In genomic region chr20:49570161-49570827, GRCh38 we compare ENCODE assay signal across 29 cellular contexts. TPM values are rescaled to one million over a fixed set of nuclear protein-coding genes. Genes with fewer than 3 reads are reported as not detected.
DNase-seq lines count a peak whose midpoint lies in the region; ATAC-seq and TF ChIP-seq lines count a peak whose summit lies in the region.
"Had no signal": no experiment of that assay in that cellular context is flagged by ENCODE, and none has a peak within 500 bp of the region (broad histone marks: within the 10 kb centered on the region; RNA-seq: fewer than 3 reads in every experiment).

No MANE protein-coding gene starts in this region.

- H3K27me3 ChIP-seq in Panc1 (ENCODE audit: control insufficient read depth, insufficient read depth, low read length): no peaks in the 10 kb centered on the region

- H3K4me3 Mint-ChIP-seq in brain: peak overlapping the region in 3 of 5 experiments; percentile 4 to 58 (median 44)
- H3K4me3 Mint-ChIP-seq in mesothelial cell of epicardium: no peak overlapping the region
- no peak overlapping the region for H3K4me3 Mint-ChIP-seq in stimulated activated effector memory CD8-positive, alpha-beta T cell treated with anti-CD3 and anti-CD28 coated beads, Interleukin-12 subunit alpha, Interleukin-12 subunit beta, amount 100 ng/mL, for 72 hours
- H3K4me3 Mint-ChIP-seq in natural killer cell treated with Interleukin-12 subunit alpha and Interleukin-12 subunit beta and Interleukin-15 and Interleukin-18, amount 100 ng/mL, for 72 hours: no peak overlapping the region
- H3K4me3 Mint-ChIP-seq: activated CD4-positive, alpha-beta memory T cell treated with anti-CD3 and anti-CD28 coated beads for 36 hours; effector memory CD8-positive, alpha-beta T cell; IgD-negative memory B cell had no signal

- intact Hi-C loops in Panc1 (cut with micrococcal nuclease; ENCODE audit: unreplicated experiment): no loop called here

- ATAC-seq in Panc1: no peak
- ATAC-seq in stimulated activated effector memory CD8-positive, alpha-beta T cell treated with anti-CD3 and anti-CD28 coated beads, Interleukin-12 subunit alpha, Interleukin-12 subunit beta, amount 100 ng/mL, for 72 hours: no peak
- no peak for ATAC-seq in HG03460 (IDR thresholded peaks at IDR 0.05; ENCODE audit: unreplicated experiment)
- ATAC-seq in natural killer cell treated with Interleukin-12 subunit alpha and Interleukin-12 subunit beta and Interleukin-15 and Interleukin-18, amount 100 ng/mL, for 72 hours: no peak
- no peak for ATAC-seq in HG03571 (IDR thresholded peaks at IDR 0.05; ENCODE audit: unreplicated experiment)
- ATAC-seq: effector memory CD8-positive, alpha-beta T cell; GM12878; HCT116; lower lobe of right lung; stimulated activated naive CD8-positive, alpha-beta T cell treated with anti-CD3 and anti-CD28 coated beads, Interleukin-15, Interleukin-2, amounts not matched to agents 100 U/mL and 50 U/mL, for 24 hours had no signal

- no peaks in the 10 kb centered on the region for H3K36me3 Mint-ChIP-seq in brain
- no peaks in the 10 kb centered on the region for H3K36me3 Mint-ChIP-seq in mesothelial cell of epicardium
- H3K36me3 Mint-ChIP-seq in stimulated activated effector memory CD8-positive, alpha-beta T cell treated with anti-CD3 and anti-CD28 coated beads, Interleukin-12 subunit alpha, Interleukin-12 subunit beta, amount 100 ng/mL, for 72 hours: peaks cover 6% of the 10 kb centered on the region
- H3K36me3 Mint-ChIP-seq in natural killer cell treated with Interleukin-12 subunit alpha and Interleukin-12 subunit beta and Interleukin-15 and Interleukin-18, amount 100 ng/mL, for 72 hours: no peaks in the 10 kb centered on the region
- H3K36me3 Mint-ChIP-seq: activated CD4-positive, alpha-beta memory T cell treated with anti-CD3 and anti-CD28 coated beads for 36 hours had no signal

- H3K27ac ChIP-seq in Panc1 (ENCODE audit: low read length): peak overlapping the region; percentile 55
- H3K27ac ChIP-seq: C4-2B, colonic mucosa, gastrocnemius medialis, lower lobe of right lung, RWPE1 had no signal

- H3K27ac Mint-ChIP-seq in brain (peak overlapping the region in 2 of 5 experiments; percentile 8 to 76), mesothelial cell of epicardium (peak overlapping the region; percentile 62)
- H3K27ac Mint-ChIP-seq in stimulated activated effector memory CD8-positive, alpha-beta T cell treated with anti-CD3 and anti-CD28 coated beads, Interleukin-12 subunit alpha, Interleukin-12 subunit beta, amount 100 ng/mL, for 72 hours: peak overlapping the region; percentile 1
- peak overlapping the region in 1 of 2 donors; percentile 39 for H3K27ac Mint-ChIP-seq in natural killer cell treated with Interleukin-12 subunit alpha and Interleukin-12 subunit beta and Interleukin-15 and Interleukin-18, amount 100 ng/mL, for 72 hours
- H3K27ac Mint-ChIP-seq: activated CD4-positive, alpha-beta memory T cell treated with anti-CD3 and anti-CD28 coated beads for 36 hours; IgD-negative memory B cell had no signal

- no peaks in the 10 kb centered on the region for H3K9me3 ChIP-seq in Panc1 (ENCODE audit: control insufficient read depth, insufficient read depth, low read depth, low read length)
- H3K9me3 ChIP-seq: colonic mucosa, gastrocnemius medialis, lower lobe of right lung, tibial nerve had no signal

- H3K4me1 ChIP-seq in Panc1 (ENCODE audit: control insufficient read depth, insufficient read depth, low read length): peaks cover 25% of the 10 kb centered on the region
- H3K4me1 ChIP-seq: colonic mucosa had no signal

- DNase-seq in Panc1 (ENCODE audit: low read depth, low spot score) (no peak), mesothelial cell of epicardium (ENCODE audit: low spot score in 2 of 2, unreplicated experiment in 2 of 2) (no peak), middle frontal gyrus (ENCODE audit: extremely low spot score, low spot score) (no peak)
- no peak for DNase-seq in stimulated activated effector memory CD8-positive, alpha-beta T cell treated with anti-CD3 and anti-CD28 coated beads, Interleukin-12 subunit alpha, Interleukin-12 subunit beta, amount 100 ng/mL, for 72 hours (ENCODE audit: low spot score in 2 of 2)
- no peak for DNase-seq in natural killer cell treated with Interleukin-12 subunit alpha and Interleukin-12 subunit beta and Interleukin-15 and Interleukin-18, amount 100 ng/mL, for 72 hours (ENCODE audit: low spot score)
- DNase-seq: activated CD4-positive, CD25-positive, alpha-beta regulatory T cell; activated effector memory CD4-positive, alpha-beta T cell treated with Interleukin-2 at 50 U/mL for 16 hours; colonic mucosa; effector memory CD8-positive, alpha-beta T cell; gastrocnemius medialis; lower lobe of right lung; NCI-H2081 treated with DMSO at 0.1 percent for 48 hours; NCI-H345; NCI-H748 treated with DMSO at 0.1 percent for 48 hours; stimulated activated CD4-positive, alpha-beta T cell treated with anti-CD3 and anti-CD28 coated beads, Interleukin-12 subunit alpha, Interleukin-12 subunit beta, amount 100 ng/mL, for 4 hours; stimulated activated CD4-positive, alpha-beta T cell treated with anti-CD3 and anti-CD28 coated beads, Interleukin-4, amount 100 ng/mL, for 4 hours; stimulated activated naive CD8-positive, alpha-beta T cell treated with anti-CD3 and anti-CD28 coated beads, Interleukin-15, Interleukin-2, amounts not matched to agents 100 U/mL and 50 U/mL, for 24 hours had no signal

- H3K27me3 Mint-ChIP-seq in brain: peaks cover 8% of the 10 kb centered on the region
- H3K27me3 Mint-ChIP-seq in mesothelial cell of epicardium (ENCODE audit: low read depth): no peaks in the 10 kb centered on the region
- H3K27me3 Mint-ChIP-seq in natural killer cell treated with Interleukin-12 subunit alpha and Interleukin-12 subunit beta and Interleukin-15 and Interleukin-18, amount 100 ng/mL, for 72 hours: peaks cover 28 to 35% of the 10 kb centered on the region in 2 donors

- no peaks in the 10 kb centered on the region for H3K36me3 ChIP-seq in Panc1 (ENCODE audit: control insufficient read depth, insufficient read depth, low read length)
- H3K36me3 ChIP-seq: colonic mucosa, gastrocnemius medialis, lower lobe of right lung, tibial nerve had no signal

- H3K9me3 Mint-ChIP-seq in brain (no peaks in the 10 kb centered on the region), mesothelial cell of epicardium (no peaks in the 10 kb centered on the region)
- no peaks in the 10 kb centered on the region for H3K9me3 Mint-ChIP-seq in stimulated activated effector memory CD8-positive, alpha-beta T cell treated with anti-CD3 and anti-CD28 coated beads, Interleukin-12 subunit alpha, Interleukin-12 subunit beta, amount 100 ng/mL, for 72 hours
- H3K9me3 Mint-ChIP-seq in natural killer cell treated with Interleukin-12 subunit alpha and Interleukin-12 subunit beta and Interleukin-15 and Interleukin-18, amount 100 ng/mL, for 72 hours: no peaks in the 10 kb centered on the region
- H3K9me3 Mint-ChIP-seq: activated CD4-positive, alpha-beta memory T cell treated with anti-CD3 and anti-CD28 coated beads for 36 hours; effector memory CD8-positive, alpha-beta T cell; IgD-negative memory B cell had no signal

- POLR2A ChIA-PET in Panc1 (lab: Charles Lee): no interaction called here

- TF ChIP-seq CTCF in Panc1 (IDR thresholded peaks at IDR 0.05) (no peak), brain (conservative IDR thresholded peaks at IDR 0.05) (no peak), mesothelial cell of epicardium (IDR thresholded peaks at IDR 0.05; ENCODE audit: unreplicated experiment) (no peak)

- in situ Hi-C loops in Panc1 (cut with HindIII; ENCODE audit: low pct_unique_long_range_greater_than_20kb, low sequenced_read_pairs): no loop called here

- H3K4me3 ChIP-seq in Panc1 (ENCODE audit: low read depth in 2 of 2, low read length in 2 of 2): no peak overlapping the region
- H3K4me3 ChIP-seq: colonic mucosa, gastrocnemius medialis, GM12878, lower lobe of right lung, tibial nerve had no signal

- H3K4me1 Mint-ChIP-seq in brain (peaks cover 45% of the 10 kb centered on the region), mesothelial cell of epicardium (peaks cover 35% of the 10 kb centered on the region)
- peaks cover 40% of the 10 kb centered on the region for H3K4me1 Mint-ChIP-seq in stimulated activated effector memory CD8-positive, alpha-beta T cell treated with anti-CD3 and anti-CD28 coated beads, Interleukin-12 subunit alpha, Interleukin-12 subunit beta, amount 100 ng/mL, for 72 hours
- peaks cover 21 to 29% of the 10 kb centered on the region in 2 donors for H3K4me1 Mint-ChIP-seq in natural killer cell treated with Interleukin-12 subunit alpha and Interleukin-12 subunit beta and Interleukin-15 and Interleukin-18, amount 100 ng/mL, for 72 hours (ENCODE audit: low read depth in 2 of 2)

- CTCF ChIA-PET in Panc1 (lab: Charles Lee): interaction anchor here (0.6 to 0.9 kb wide), 2 partner anchors 33 to 307 kb away, joined by 3 to 10 read pairs; no protein-coding TSS in a partner anchor

- BruUV-seq in Panc1 (replicated peaks; lab: Mats Ljungman, UMichigan): no TSS peak

RNA-seq across cellular contexts. Expression of gene PTGIS, which starts 2.4 kb away (rescaled TPM):
- total RNA-seq in Panc1 (2021; ENCODE audit: unreplicated experiment) (4.4 TPM), mesothelial cell of epicardium (113 to 118 TPM (median 117 TPM) in 3 replicates)
- polyA plus RNA-seq in Panc1 (2012; ENCODE audit: insufficient read length): 8.5 TPM
- 0.63 TPM for polyA plus RNA-seq in brain (ENCODE audit: insufficient read depth, low read depth, low replicate concordance)
- total RNA-seq in natural killer cell treated with Interleukin-12 subunit alpha and Interleukin-12 subunit beta and Interleukin-15 and Interleukin-18, amount 100 ng/mL, for 72 hours: under 1 TPM in 1 of 2 donors, not detected in 1; 0.08 TPM
- total RNA-seq: MCF 10A had no signal
- polyA plus RNA-seq: GM12878, IgD-negative memory B cell, keratinocyte had no signal

Comparison
In these comparisons a context has a peak if more than half of its experiments do, and no peak if none do; other contexts are left out.
1. H3K4me3 Mint-ChIP-seq: peak in brain (3 of 5); none in mesothelial cell of epicardium (single experiment), stimulated activated effector memory CD8-positive, alpha-beta T cell treated with anti-CD3 and anti-CD28 coated beads, Interleukin-12 subunit alpha, Interleukin-12 subunit beta, amount 100 ng/mL, for 72 hours (single experiment) and natural killer cell treated with Interleukin-12 subunit alpha and Interleukin-12 subunit beta and Interleukin-15 and Interleukin-18, amount 100 ng/mL, for 72 hours (single experiment).
2. RNA of gene PTGIS, which starts 2.4 kb away (total RNA-seq): 113 to 118 TPM in mesothelial cell of epicardium; 4.4 TPM in Panc1 (single experiment) and 0.08 TPM in natural killer cell treated with Interleukin-12 subunit alpha and Interleukin-12 subunit beta and Interleukin-15 and Interleukin-18, amount 100 ng/mL, for 72 hours; every median in the first group is over 10 times any median in the second.